ENCODE assay signal across 14 cellular contexts in genomic region chr1:44033756-44034155, GRCh38. TPM values are rescaled to one million over a fixed set of nuclear protein-coding genes. Genes with fewer than 3 reads are reported as not detected.
DNase-seq lines count a peak whose midpoint lies in the region; ATAC-seq, FAIRE-seq and TF ChIP-seq lines count a peak whose summit lies in the region.
"Had no signal": no experiment of that assay in that cellular context is flagged by ENCODE, and none has a peak within 500 bp of the region (broad histone marks: within the 10 kb centered on the region; RNA-seq: fewer than 3 reads in every experiment).

No MANE protein-coding gene starts in this region.

- CTCF ChIA-PET in HepG2 (lab: Yijun Ruan, JAX; ENCODE audit: low intra/inter-chr PET ratio, low total read pairs), result no interaction called here

- intact Hi-C loops in HepG2 (cut with micrococcal nuclease; ENCODE audit: unreplicated experiment), result loop anchor here (10.0 kb wide), 1 partner anchor 99 kb away; the partner anchor contains the start of gene ARTN
- intact Hi-C loops in right lobe of liver (cut with DNase I), result no loop called here
- intact Hi-C loops in ovary (cut with DNase I), result no loop called here
- intact Hi-C loops in thyroid gland (cut with DNase I), result loop anchor here (5.0 to 10.0 kb wide), 2 partner anchors 36 to 269 kb away; no protein-coding TSS in a partner anchor

- H3K4me2 ChIP-seq in HepG2 (ENCODE audit: low read depth, low read length) (peak overlapping the region; percentile 95), osteoblast (ENCODE audit: insufficient read depth, low read length) (no peak overlapping the region)

- no peak for TF ChIP-seq RAD21 in HepG2 (CRISPR knock-in tag; IDR thresholded peaks at IDR 0.05)

- in situ Hi-C loops in HepG2 (cut with HindIII; ENCODE audit: extremely low pct_ligation_motif_present, low pct_unique_long_range_greater_than_20kb), result loop anchor here (5.0 kb wide), 1 partner anchor 36 kb away; no protein-coding TSS in a partner anchor

- H3K4me1 ChIP-seq in HepG2 (ENCODE audit: insufficient read depth, low read length) (peaks cover 57% of the 10 kb centered on the region), right lobe of liver (peaks cover 0 to 3% (median 0%) of the 10 kb centered on the region in 4 donors), osteoblast (ENCODE audit: insufficient read depth, low read length) (peaks cover 28% of the 10 kb centered on the region), ovary (ENCODE audit: insufficient read depth) (peaks cover 16% of the 10 kb centered on the region), thyroid gland (peaks cover 12 to 25% of the 10 kb centered on the region in 2 donors)

- H3K79me2 ChIP-seq in HepG2 (ENCODE audit: insufficient read depth, low read length), result no peaks in the 10 kb centered on the region
- H3K79me2 ChIP-seq in osteoblast (ENCODE audit: insufficient read depth, low read length), result no peaks in the 10 kb centered on the region

- ATAC-seq in HepG2 (no peak), right lobe of liver (no peak)
- ATAC-seq: PC-3 had no signal

- FAIRE-seq in HepG2 (lab: Jason Lieb, UNC), result no peak

- H4K20me1 ChIP-seq in HepG2 (ENCODE audit: insufficient read depth, low read length) (no peaks in the 10 kb centered on the region), osteoblast (ENCODE audit: insufficient read depth, low read length) (no peaks in the 10 kb centered on the region)

- H3K4me3 ChIP-seq in HepG2 (replicated peaks in 1 of 3; ENCODE audit: insufficient read depth in 1 of 3, low read depth in 2 of 3, low read length in 3 of 3) (no peak overlapping the region; a peak in 1 of 6 replicates), right lobe of liver (no peak overlapping the region), epithelial cell of esophagus (ENCODE audit: low read length) (no peak overlapping the region), osteoblast (ENCODE audit: insufficient read depth, low read length) (no peak overlapping the region), ovary (no peak overlapping the region), thyroid gland (replicated peaks in 1 of 3) (no peak overlapping the region)
- H3K4me3 ChIP-seq: BLaER1 treated with 17β-estradiol and CSF1 and Interleukin-3, amounts not matched to agents 10 nM and 100 nM had no signal

- no peak for DNase-seq in HepG2 (ENCODE audit: low spot score)
- no peak for DNase-seq in right lobe of liver
- peak; percentile 34 for DNase-seq in epithelial cell of esophagus (ENCODE audit: low read depth)
- DNase-seq in osteoblast (ENCODE audit: insufficient read length, low spot score, missing footprints), result peak; percentile 5
- DNase-seq in effector CD8-positive, alpha-beta T cell (lab: John Stamatoyannopoulos, UW), result no peak
- DNase-seq in ovary, result no peak
- no peak for DNase-seq in occipital lobe (lab: John Stamatoyannopoulos, UW)
- DNase-seq in thyroid gland, result no peak
- DNase-seq: 8988T, COR-L47, HCEC 1CT, NCI-H1436 treated with DMSO at 0.1 percent for 48 hours, PC-3 had no signal

- no peak overlapping the region for H3K27ac ChIP-seq in HepG2 (ENCODE audit: extremely low read length, insufficient read depth, low read length)
- H3K27ac ChIP-seq in right lobe of liver, result no peak overlapping the region
- no peak overlapping the region for H3K27ac ChIP-seq in osteoblast (ENCODE audit: low read depth, low read length)
- H3K27ac ChIP-seq in ovary, result no peak overlapping the region
- no peak overlapping the region for H3K27ac ChIP-seq in thyroid gland
- H3K27ac ChIP-seq: BLaER1 treated with 17β-estradiol and CSF1 and Interleukin-3, amounts not matched to agents 10 nM and 100 nM had no signal

- H2AFZ ChIP-seq in HepG2 (ENCODE audit: low read length), result no peak overlapping the region
- H2AFZ ChIP-seq in osteoblast (ENCODE audit: low read length), result no peak overlapping the region

- H3K9me3 ChIP-seq in HepG2 (ENCODE audit: low read length), result no peaks in the 10 kb centered on the region
- no peaks in the 10 kb centered on the region for H3K9me3 ChIP-seq in right lobe of liver
- H3K9me3 ChIP-seq in osteoblast (ENCODE audit: low read depth, low read length), result no peaks in the 10 kb centered on the region
- no peaks in the 10 kb centered on the region for H3K9me3 ChIP-seq in ovary
- H3K9me3 ChIP-seq in thyroid gland, result no peaks in the 10 kb centered on the region
- H3K9me3 ChIP-seq: BLaER1 treated with 17β-estradiol and CSF1 and Interleukin-3, amounts not matched to agents 10 nM and 100 nM had no signal

- BruUV-seq in HepG2 (replicated peaks; lab: Mats Ljungman, UMichigan), result no TSS peak

- TF ChIP-seq POLR2A in HepG2 (IDR thresholded peaks at IDR 0.05; ENCODE audit: insufficient read depth in 1 of 2, low read depth in 2 of 2, low read length in 2 of 2) (no peak), right lobe of liver (IDR thresholded peaks at IDR 0.05) (no peak), ovary (IDR thresholded peaks at IDR 0.05) (no peak), thyroid gland (IDR thresholded peaks at IDR 0.05) (no peak)

- H3K27me3 ChIP-seq in HepG2 (ENCODE audit: control insufficient read depth in 1 of 2, insufficient read depth in 2 of 2, low read length in 2 of 2) (0 out of 5 replicates have a peak, but pooled peaks cover 0 to 2% of the 10 kb centered on the region in 2 experiments), right lobe of liver (no peaks in the 10 kb centered on the region), osteoblast (ENCODE audit: insufficient read depth, low read length) (no peaks in the 10 kb centered on the region), ovary (no peaks in the 10 kb centered on the region), thyroid gland (no peaks in the 10 kb centered on the region)

- TF ChIP-seq EP300 in HepG2 (IDR thresholded peaks at IDR 0.05; ENCODE audit: low read depth in 2 of 2, low read length in 2 of 2) (no peak), HepG2 (CRISPR knock-in tag; IDR thresholded peaks at IDR 0.05; ENCODE audit: borderline replicate concordance) (no peak), ovary (IDR thresholded peaks at IDR 0.05) (no peak)

- WGBS in HepG2 (ENCODE audit: low lambda C conversion rate), result 13% methylated on average over 4 of the region's 8 CpGs
- WGBS in right lobe of liver (ENCODE audit: insufficient coverage, low coverage, low lambda C conversion rate, missing lambda C conversion rate), result 75% methylated on average over 2 of the region's 8 CpGs
- 67 to 74% (median 71%) methylated on average over 8 of the region's 8 CpGs for WGBS in ovary, 3 donors
- 65 to 87% methylated on average over 4 to 7 of the region's 8 CpGs for WGBS in thyroid gland, 2 donors

- POLR2A ChIA-PET in HepG2 (lab: Yijun Ruan, JAX), result interaction anchor here (0.7 to 5.4 kb wide), 4 partner anchors 10 to 56 kb away, joined by 3 to 22 read pairs (median 3); no protein-coding TSS in a partner anchor

- H3K9ac ChIP-seq in HepG2 (ENCODE audit: insufficient read depth, low read depth, low read length), result no peak overlapping the region; the same call in 1 of the 2 replicates

- TF ChIP-seq CTCF in HepG2 (CRISPR knock-in tag; IDR thresholded peaks at IDR 0.05) (no peak), right lobe of liver (IDR thresholded peaks at IDR 0.05) (no peak), epithelial cell of esophagus (IDR thresholded peaks at IDR 0.05; ENCODE audit: insufficient read depth, low read depth, low read length, missing control alignments) (no peak), osteoblast (IDR thresholded peaks at IDR 0.05; ENCODE audit: extremely low read depth, low read depth, low read length) (no peak), ovary (IDR thresholded peaks at IDR 0.05) (no peak), thyroid gland (IDR thresholded peaks at IDR 0.05) (no peak)

- 0 out of 5 replicates have a peak, but pooled peaks cover 0 to 3% of the 10 kb centered on the region in 2 experiments for H3K36me3 ChIP-seq in HepG2 (replicated peaks in 1 of 2; ENCODE audit: control insufficient read depth in 1 of 2, insufficient read depth in 2 of 2, low read length in 2 of 2)
- no peaks in the 10 kb centered on the region for H3K36me3 ChIP-seq in right lobe of liver
- no peaks in the 10 kb centered on the region for H3K36me3 ChIP-seq in osteoblast (ENCODE audit: insufficient read depth, low read length)
- no peaks in the 10 kb centered on the region for H3K36me3 ChIP-seq in ovary
- H3K36me3 ChIP-seq in thyroid gland, result no peaks in the 10 kb centered on the region
- H3K36me3 ChIP-seq: BLaER1 treated with 17β-estradiol and CSF1 and Interleukin-3, amounts not matched to agents 10 nM and 100 nM had no signal

RNA-seq across cellular contexts. Expression of gene SLC6A9, which starts 2.5 kb away (rescaled TPM):
- total RNA-seq in HepG2 (2016; rRNA removed; fragmentation: Illumina TruSeq; extraction: Trizol) (4.8 and 8.5 TPM in 2 replicates), right lobe of liver (1 to 10 TPM in 4 of 6 experiments, under 1 TPM in 2; 0.78 to 2.2 (median 1.9) TPM), osteoblast (18.5 and 19.4 TPM in 2 replicates), ovary (10 to 100 TPM in 1 of 7 donors, 1 to 10 TPM in 6; 1.1 to 74.1 (median 4.6) TPM), occipital lobe (3.0 TPM), thyroid gland (10 to 100 TPM in 1 of 4 donors, 1 to 10 TPM in 3; 7.2 to 11.3 (median 7.6) TPM)
- total RNA-seq in HepG2 (2016; cell fraction: cytosol; rRNA removed; fragmentation: Illumina TruSeq; extraction: Trizol; ENCODE audit: low read depth), result 1.5 and 2.2 TPM in 2 replicates
- 3.6 and 8.3 TPM in 2 replicates for total RNA-seq in HepG2 (2016; cell fraction: insoluble cytoplasmic fraction; rRNA removed; fragmentation: Illumina TruSeq; extraction: Trizol)
- 5.1 and 6.1 TPM in 2 replicates for total RNA-seq in HepG2 (2016; cell fraction: membrane; rRNA removed; fragmentation: Illumina TruSeq; extraction: Trizol)
- 11.0 and 14.1 TPM in 2 replicates for total RNA-seq in HepG2 (2016; cell fraction: nucleus; rRNA removed; fragmentation: Illumina TruSeq; extraction: Trizol)
- polyA plus RNA-seq in HepG2 (2011; rRNA removed) (9.9 and 16.1 TPM in 2 replicates), ovary (10 to 100 TPM in 1 of 2 donors, 1 to 10 TPM in 1; 2.1 to 14.1 TPM)
- 7.9 and 8.4 TPM in 2 replicates for polyA plus RNA-seq in HepG2 (2011; cell fraction: cytosol; rRNA removed)
- 33.5 and 37.5 TPM in 2 replicates for polyA plus RNA-seq in HepG2 (2011; cell fraction: nucleus; rRNA removed)
- polyA plus RNA-seq in HepG2 (2012), result 11.7 and 19.4 TPM in 2 replicates
- polyA plus RNA-seq in HepG2 (2016; cell fraction: cytosol; fragmentation: Illumina TruSeq; extraction: Trizol; ENCODE audit: low read depth), result 2.5 TPM in 2 replicates
- polyA plus RNA-seq in HepG2 (2016; cell fraction: insoluble cytoplasmic fraction; fragmentation: Illumina TruSeq; extraction: Trizol; ENCODE audit: low read depth), result 5.1 and 6.9 TPM in 2 replicates
- polyA plus RNA-seq in HepG2 (2016; cell fraction: membrane; fragmentation: Illumina TruSeq; extraction: Trizol; ENCODE audit: low read depth), result 5.7 and 5.9 TPM in 2 replicates
- 20.8 and 22.7 TPM in 2 replicates for polyA plus RNA-seq in HepG2 (2016; cell fraction: nucleus; fragmentation: Illumina TruSeq; extraction: Trizol; ENCODE audit: insufficient read depth, low read depth)
- 32.9 and 95.0 TPM in 2 replicates for polyA minus RNA-seq in HepG2 (2011; rRNA and poly(A)+ RNA removed; ENCODE audit: low replicate concordance)
- polyA minus RNA-seq in HepG2 (2011; cell fraction: cytosol; rRNA and poly(A)+ RNA removed), result 7.2 and 7.7 TPM in 2 replicates
- 11.1 and 11.3 TPM in 2 replicates for polyA minus RNA-seq in HepG2 (2011; cell fraction: nucleus; rRNA and poly(A)+ RNA removed)

RNA-seq across cellular contexts. Expression of gene CCDC24, which starts 42.4 kb away (rescaled TPM):
- total RNA-seq in HepG2 (2016; rRNA removed; fragmentation: Illumina TruSeq; extraction: Trizol) (2.2 and 2.9 TPM in 2 replicates), right lobe of liver (1 to 10 TPM; 2.2 to 8.4 (median 3.5) TPM), osteoblast (2.4 and 2.9 TPM in 2 replicates), ovary (10 to 100 TPM in 1 of 7 donors, 1 to 10 TPM in 6; 2.1 to 23.3 (median 7.3) TPM), occipital lobe (7.2 TPM), thyroid gland (10 to 100 TPM in 3 of 4 donors, 1 to 10 TPM in 1; 8.0 to 25.4 (median 11.7) TPM)
- 0.79 and 2.4 TPM in 2 replicates for total RNA-seq in HepG2 (2016; cell fraction: cytosol; rRNA removed; fragmentation: Illumina TruSeq; extraction: Trizol; ENCODE audit: low read depth)
- 0.95 and 2.5 TPM in 2 replicates for total RNA-seq in HepG2 (2016; cell fraction: insoluble cytoplasmic fraction; rRNA removed; fragmentation: Illumina TruSeq; extraction: Trizol)
- total RNA-seq in HepG2 (2016; cell fraction: membrane; rRNA removed; fragmentation: Illumina TruSeq; extraction: Trizol), result 1.8 and 2.6 TPM in 2 replicates
- 2.8 and 3.1 TPM in 2 replicates for total RNA-seq in HepG2 (2016; cell fraction: nucleus; rRNA removed; fragmentation: Illumina TruSeq; extraction: Trizol)
- polyA plus RNA-seq in HepG2 (2011; rRNA removed) (1.4 and 1.8 TPM in 2 replicates), ovary (1 to 10 TPM; 1.1 to 6.2 TPM)
- 0.59 and 0.82 TPM in 2 replicates for polyA plus RNA-seq in HepG2 (2011; cell fraction: cytosol; rRNA removed)
- 8.4 and 10.6 TPM in 2 replicates for polyA plus RNA-seq in HepG2 (2011; cell fraction: nucleus; rRNA removed)
- polyA plus RNA-seq in HepG2 (2012), result 2.3 and 3.3 TPM in 2 replicates
- 1.3 and 1.8 TPM in 2 replicates for polyA plus RNA-seq in HepG2 (2016; cell fraction: cytosol; fragmentation: Illumina TruSeq; extraction: Trizol; ENCODE audit: low read depth)
- 2.1 and 2.4 TPM in 2 replicates for polyA plus RNA-seq in HepG2 (2016; cell fraction: insoluble cytoplasmic fraction; fragmentation: Illumina TruSeq; extraction: Trizol; ENCODE audit: low read depth)
- 1.7 and 2.2 TPM in 2 replicates for polyA plus RNA-seq in HepG2 (2016; cell fraction: membrane; fragmentation: Illumina TruSeq; extraction: Trizol; ENCODE audit: low read depth)
- 4.7 and 6.9 TPM in 2 replicates for polyA plus RNA-seq in HepG2 (2016; cell fraction: nucleus; fragmentation: Illumina TruSeq; extraction: Trizol; ENCODE audit: insufficient read depth, low read depth)
- 1.1 and 1.6 TPM in 2 replicates for polyA minus RNA-seq in HepG2 (2011; rRNA and poly(A)+ RNA removed; ENCODE audit: low replicate concordance)
- polyA minus RNA-seq in HepG2 (2011; cell fraction: cytosol; rRNA and poly(A)+ RNA removed), result not detected in 2 replicates
- 1.2 and 1.9 TPM in 2 replicates for polyA minus RNA-seq in HepG2 (2011; cell fraction: nucleus; rRNA and poly(A)+ RNA removed)

RNA-seq across cellular contexts. Expression of gene B4GALT2, which starts 54.7 kb away (rescaled TPM):
- 56.5 and 78.0 TPM in 2 replicates for total RNA-seq in HepG2 (2016; rRNA removed; fragmentation: Illumina TruSeq; extraction: Trizol)
- total RNA-seq in HepG2 (2016; cell fraction: cytosol; rRNA removed; fragmentation: Illumina TruSeq; extraction: Trizol; ENCODE audit: low read depth), result 81.0 and 86.5 TPM in 2 replicates
- total RNA-seq in HepG2 (2016; cell fraction: insoluble cytoplasmic fraction; rRNA removed; fragmentation: Illumina TruSeq; extraction: Trizol), result 57.1 and 86.7 TPM in 2 replicates
- total RNA-seq in HepG2 (2016; cell fraction: membrane; rRNA removed; fragmentation: Illumina TruSeq; extraction: Trizol), result 144 and 151 TPM in 2 replicates
- total RNA-seq in HepG2 (2016; cell fraction: nucleus; rRNA removed; fragmentation: Illumina TruSeq; extraction: Trizol), result 42.0 and 49.7 TPM in 2 replicates
- 41.9 and 57.0 TPM in 2 replicates for polyA plus RNA-seq in HepG2 (2011; rRNA removed)
- polyA plus RNA-seq in HepG2 (2011; cell fraction: cytosol; rRNA removed), result 39.2 and 66.4 TPM in 2 replicates
- 53.0 and 54.3 TPM in 2 replicates for polyA plus RNA-seq in HepG2 (2011; cell fraction: nucleus; rRNA removed)
- 40.1 and 41.5 TPM in 2 replicates for polyA plus RNA-seq in HepG2 (2012)
- polyA plus RNA-seq in HepG2 (2016; cell fraction: cytosol; fragmentation: Illumina TruSeq; extraction: Trizol; ENCODE audit: low read depth), result 96.5 and 101 TPM in 2 replicates
- 67.6 and 73.0 TPM in 2 replicates for polyA plus RNA-seq in HepG2 (2016; cell fraction: insoluble cytoplasmic fraction; fragmentation: Illumina TruSeq; extraction: Trizol; ENCODE audit: low read depth)
- 132 and 145 TPM in 2 replicates for polyA plus RNA-seq in HepG2 (2016; cell fraction: membrane; fragmentation: Illumina TruSeq; extraction: Trizol; ENCODE audit: low read depth)
- polyA plus RNA-seq in HepG2 (2016; cell fraction: nucleus; fragmentation: Illumina TruSeq; extraction: Trizol; ENCODE audit: insufficient read depth, low read depth), result 86.0 and 90.4 TPM in 2 replicates
- polyA minus RNA-seq in HepG2 (2011; rRNA and poly(A)+ RNA removed; ENCODE audit: low replicate concordance), result 52.0 and 94.8 TPM in 2 replicates
- 24.3 and 27.3 TPM in 2 replicates for polyA minus RNA-seq in HepG2 (2011; cell fraction: cytosol; rRNA and poly(A)+ RNA removed)
- 13.7 and 15.8 TPM in 2 replicates for polyA minus RNA-seq in HepG2 (2011; cell fraction: nucleus; rRNA and poly(A)+ RNA removed)
- total RNA-seq in right lobe of liver, result 10 to 100 TPM; 13.4 to 49.5 (median 18.5) TPM
- 95.5 and 99.5 TPM in 2 replicates for total RNA-seq in osteoblast
- total RNA-seq in ovary, result 10 to 100 TPM; 11.9 to 51.3 (median 33.9) TPM
- polyA plus RNA-seq in ovary, result 10 to 100 TPM; 14.4 to 22.1 TPM
- total RNA-seq in occipital lobe, result 93.9 TPM
- 10 to 100 TPM; 22.3 to 30.3 (median 24.7) TPM for total RNA-seq in thyroid gland

RNA-seq across cellular contexts. Expression of gene ATP6V0B, which starts 59.0 kb away (rescaled TPM):
- total RNA-seq in HepG2 (2016; rRNA removed; fragmentation: Illumina TruSeq; extraction: Trizol) (76.4 and 161 TPM in 2 replicates), right lobe of liver (100 to 1,000 TPM in 2 of 6 experiments, 10 to 100 TPM in 4; 64.4 to 142 (median 76.9) TPM), osteoblast (81.9 and 89.4 TPM in 2 replicates), ovary (100 to 1,000 TPM in 1 of 7 donors, 10 to 100 TPM in 6; 46.1 to 108 (median 66.9) TPM), occipital lobe (183 TPM), thyroid gland (100 to 1,000 TPM; 128 to 302 (median 216) TPM)
- 117 and 155 TPM in 2 replicates for total RNA-seq in HepG2 (2016; cell fraction: cytosol; rRNA removed; fragmentation: Illumina TruSeq; extraction: Trizol; ENCODE audit: low read depth)
- 83.5 and 169 TPM in 2 replicates for total RNA-seq in HepG2 (2016; cell fraction: insoluble cytoplasmic fraction; rRNA removed; fragmentation: Illumina TruSeq; extraction: Trizol)
- 125 and 145 TPM in 2 replicates for total RNA-seq in HepG2 (2016; cell fraction: membrane; rRNA removed; fragmentation: Illumina TruSeq; extraction: Trizol)
- 134 and 145 TPM in 2 replicates for total RNA-seq in HepG2 (2016; cell fraction: nucleus; rRNA removed; fragmentation: Illumina TruSeq; extraction: Trizol)
- polyA plus RNA-seq in HepG2 (2011; rRNA removed) (157 and 169 TPM in 2 replicates), ovary (10 to 100 TPM; 74.4 to 76.1 TPM)
- polyA plus RNA-seq in HepG2 (2011; cell fraction: cytosol; rRNA removed), result 171 and 212 TPM in 2 replicates
- polyA plus RNA-seq in HepG2 (2011; cell fraction: nucleus; rRNA removed), result 191 and 208 TPM in 2 replicates
- 45.1 and 96.9 TPM in 2 replicates for polyA plus RNA-seq in HepG2 (2012)
- 104 and 146 TPM in 2 replicates for polyA plus RNA-seq in HepG2 (2016; cell fraction: cytosol; fragmentation: Illumina TruSeq; extraction: Trizol; ENCODE audit: low read depth)
- 64.0 and 66.5 TPM in 2 replicates for polyA plus RNA-seq in HepG2 (2016; cell fraction: insoluble cytoplasmic fraction; fragmentation: Illumina TruSeq; extraction: Trizol; ENCODE audit: low read depth)
- polyA plus RNA-seq in HepG2 (2016; cell fraction: membrane; fragmentation: Illumina TruSeq; extraction: Trizol; ENCODE audit: low read depth), result 95.1 and 113 TPM in 2 replicates
- 218 and 233 TPM in 2 replicates for polyA plus RNA-seq in HepG2 (2016; cell fraction: nucleus; fragmentation: Illumina TruSeq; extraction: Trizol; ENCODE audit: insufficient read depth, low read depth)
- polyA minus RNA-seq in HepG2 (2011; rRNA and poly(A)+ RNA removed; ENCODE audit: low replicate concordance), result 161 and 288 TPM in 2 replicates
- 33.1 and 37.3 TPM in 2 replicates for polyA minus RNA-seq in HepG2 (2011; cell fraction: cytosol; rRNA and poly(A)+ RNA removed)
- 51.0 and 60.8 TPM in 2 replicates for polyA minus RNA-seq in HepG2 (2011; cell fraction: nucleus; rRNA and poly(A)+ RNA removed)

Comparison
In these comparisons a context has a peak if more than half of its experiments do, and no peak if none do; other contexts are left out.
1. intact Hi-C loops: an anchor here in HepG2 (10.0 kb wide) and thyroid gland (5.0 to 10.0 kb wide); none called in right lobe of liver and ovary.
2. DNase-seq: peak in epithelial cell of esophagus (single experiment) and osteoblast (single experiment); none in HepG2 (single experiment), right lobe of liver (0 of 3), effector CD8-positive, alpha-beta T cell (single experiment), ovary (0 of 5), occipital lobe (single experiment) and thyroid gland (0 of 2).